8 cellular contexts compared by ENCODE assay signal in genomic region chr14:39176263-39177167, GRCh38. TPM values are rescaled to one million over a fixed set of nuclear protein-coding genes. Genes with fewer than 3 reads are reported as not detected.
DNase-seq lines count a peak whose midpoint lies in the region; ATAC-seq and TF ChIP-seq lines count a peak whose summit lies in the region.

No MANE protein-coding gene starts in this region.

- H2AFZ ChIP-seq in trophoblast cell (ENCODE audit: insufficient read depth, low read length, poor library complexity): no peak overlapping the region

- intact Hi-C loops in esophagus muscularis mucosa (cut with DNase I): no loop called here

- 73% methylated on average over 5 of the region's 5 CpGs for WGBS in esophagus muscularis mucosa
- WGBS in trophoblast cell (ENCODE audit: extremely low coverage, insufficient coverage, insufficient read length): no CpG with 5 or more reads among the region's 5 CpGs

- TF ChIP-seq CTCF in RWPE2 (IDR thresholded peaks at IDR 0.05; ENCODE audit: poor library complexity, severe bottlenecking): no peak
- no peak for TF ChIP-seq CTCF in esophagus muscularis mucosa (IDR thresholded peaks at IDR 0.05)

- no peak overlapping the region for H2BK120ac ChIP-seq in trophoblast cell (ENCODE audit: insufficient read depth, low read length, poor library complexity)

- H3K4me1 ChIP-seq in ES-I3 (ENCODE audit: insufficient read depth, low read length) (no peaks in the 10 kb centered on the region), RWPE2 (ENCODE audit: insufficient read depth, poor library complexity, severe bottlenecking) (peaks cover 7% of the 10 kb centered on the region), esophagus muscularis mucosa (peaks cover 14 to 32% (median 22%) of the 10 kb centered on the region in 4 donors), trophoblast cell (ENCODE audit: control insufficient read depth in 1 of 2, insufficient read depth in 2 of 2, low read length in 2 of 2) (peaks cover 0 to 2% of the 10 kb centered on the region in 2 experiments)

- H3K79me2 ChIP-seq in trophoblast cell (ENCODE audit: control insufficient read depth, insufficient read depth, low read length, poor library complexity): peaks cover 8% of the 10 kb centered on the region

- H4K8ac ChIP-seq in trophoblast cell (ENCODE audit: low read depth, low read length): no peak overlapping the region

- peak overlapping the region; percentile 68 for H3K9ac ChIP-seq in ES-I3 (ENCODE audit: low read depth, low read length)
- H3K9ac ChIP-seq in trophoblast cell (ENCODE audit: low read length): no peak overlapping the region

- peak overlapping the region; percentile 70 for H3K4me3 ChIP-seq in RWPE2 (ENCODE audit: severe bottlenecking)
- peak overlapping the region; percentile 70 to 92 (median 78) for H3K4me3 ChIP-seq in esophagus muscularis mucosa
- H3K4me3 ChIP-seq in trophoblast cell (ENCODE audit: low read depth, low read length): no peak overlapping the region

- DNase-seq in RWPE2 (ENCODE audit: low spot score) (no peak), esophagus muscularis mucosa (ENCODE audit: extremely low spot score) (no peak), trophoblast cell (no peak), occipital lobe (lab: John Stamatoyannopoulos, UW) (no peak)
- DNase-seq in stimulated activated CD4-positive, alpha-beta T cell treated with anti-CD3 and anti-CD28 coated beads, Interleukin-4, amount 100 ng/mL, for 24 hours: no peak

- H3K4me2 ChIP-seq in trophoblast cell (ENCODE audit: low read length): no peak overlapping the region

- H3K18ac ChIP-seq in trophoblast cell (ENCODE audit: low read length): peak overlapping the region; percentile 11

- TF ChIP-seq EP300 in esophagus muscularis mucosa (IDR thresholded peaks at IDR 0.05): no peak

- no peak overlapping the region for H4K12ac ChIP-seq in trophoblast cell (ENCODE audit: low read depth, low read length)

- H4K91ac ChIP-seq in trophoblast cell (ENCODE audit: low read depth, low read length): no peak overlapping the region

- no peak overlapping the region for H3K23ac ChIP-seq in trophoblast cell (ENCODE audit: low read length)

- peak overlapping the region; percentile 33 for H3K4ac ChIP-seq in trophoblast cell (ENCODE audit: low read depth, low read length)

- peaks cover 11% of the 10 kb centered on the region for H3K79me1 ChIP-seq in trophoblast cell (ENCODE audit: low read length)

- no peaks in the 10 kb centered on the region for H3K27me3 ChIP-seq in RWPE2 (ENCODE audit: insufficient read depth, poor library complexity, severe bottlenecking)
- no peaks in the 10 kb centered on the region for H3K27me3 ChIP-seq in esophagus muscularis mucosa
- no peaks in the 10 kb centered on the region for H3K27me3 ChIP-seq in trophoblast cell (ENCODE audit: insufficient read depth, low read length)

- no peak for TF ChIP-seq POLR2A in esophagus muscularis mucosa (IDR thresholded peaks at IDR 0.05; ENCODE audit: low read depth)

- H2AK5ac ChIP-seq in trophoblast cell (ENCODE audit: low read length): no peak overlapping the region

- no peak overlapping the region for H2BK5ac ChIP-seq in trophoblast cell (ENCODE audit: low read depth, low read length, poor library complexity)

- H3K27ac ChIP-seq in RWPE2 (ENCODE audit: poor library complexity, severe bottlenecking) (peak overlapping the region; percentile 80), esophagus muscularis mucosa (replicated peaks in 1 of 4) (peak overlapping the region in 3 of 4 donors; percentile 92 to 94 (median 92)), trophoblast cell (ENCODE audit: low read depth, low read length) (no peak overlapping the region)

- ATAC-seq in RWPE2 (ENCODE audit: low read depth) (no peak), HG03095 (IDR thresholded peaks at IDR 0.05; ENCODE audit: unreplicated experiment) (no peak), HG02610 (IDR thresholded peaks at IDR 0.05; ENCODE audit: unreplicated experiment) (no peak)

- H3K9me3 ChIP-seq in ES-I3 (ENCODE audit: control insufficient read depth, insufficient read depth, low read length): no peaks in the 10 kb centered on the region
- no peaks in the 10 kb centered on the region for H3K9me3 ChIP-seq in RWPE2 (ENCODE audit: severe bottlenecking)
- H3K9me3 ChIP-seq in esophagus muscularis mucosa: no peaks in the 10 kb centered on the region
- H3K9me3 ChIP-seq in trophoblast cell (ENCODE audit: insufficient read depth, low read depth, low read length): peaks cover 2% of the 10 kb centered on the region

- H3K14ac ChIP-seq in trophoblast cell (ENCODE audit: low read length): no peak overlapping the region

- H3K36me3 ChIP-seq in ES-I3 (ENCODE audit: insufficient read depth, low read length): peaks cover 44% of the 10 kb centered on the region
- H3K36me3 ChIP-seq in RWPE2 (ENCODE audit: low read depth): peaks cover 60% of the 10 kb centered on the region
- H3K36me3 ChIP-seq in esophagus muscularis mucosa: peaks cover 48 to 53% (median 51%) of the 10 kb centered on the region in 4 donors
- H3K36me3 ChIP-seq in trophoblast cell (ENCODE audit: control insufficient read depth in 1 of 2, insufficient read depth in 2 of 2, low read length in 2 of 2): peaks cover 23 to 33% of the 10 kb centered on the region in 2 experiments

- H2BK12ac ChIP-seq in trophoblast cell (ENCODE audit: low read length): no peak overlapping the region

RNA-seq across cellular contexts. Expression of gene PNN, which starts 1.5 kb away (rescaled TPM):
- 10 to 100 TPM; 21.0 to 32.8 (median 21.6) TPM for total RNA-seq in esophagus muscularis mucosa
- 98.7 and 101 TPM in 2 replicates for polyA plus RNA-seq in trophoblast cell (2013)
- total RNA-seq in occipital lobe: 33.1 TPM

RNA-seq across cellular contexts. Expression of gene TRAPPC6B, which starts 6.4 kb away (rescaled TPM):
- total RNA-seq in esophagus muscularis mucosa: 10 to 100 TPM; 23.9 to 40.3 (median 30.4) TPM
- 13.9 and 15.4 TPM in 2 replicates for polyA plus RNA-seq in trophoblast cell (2013)
- total RNA-seq in occipital lobe: 102 TPM

RNA-seq across cellular contexts. Expression of gene MIA2, which starts 57.2 kb away (rescaled TPM):
- total RNA-seq in esophagus muscularis mucosa: 10 to 100 TPM; 10.9 to 17.0 (median 12.6) TPM
- 20.3 and 22.2 TPM in 2 replicates for polyA plus RNA-seq in trophoblast cell (2013)
- total RNA-seq in occipital lobe: 26.8 TPM
